ENCODE assay signal across 22 cellular contexts in the genomic region with DNA sequence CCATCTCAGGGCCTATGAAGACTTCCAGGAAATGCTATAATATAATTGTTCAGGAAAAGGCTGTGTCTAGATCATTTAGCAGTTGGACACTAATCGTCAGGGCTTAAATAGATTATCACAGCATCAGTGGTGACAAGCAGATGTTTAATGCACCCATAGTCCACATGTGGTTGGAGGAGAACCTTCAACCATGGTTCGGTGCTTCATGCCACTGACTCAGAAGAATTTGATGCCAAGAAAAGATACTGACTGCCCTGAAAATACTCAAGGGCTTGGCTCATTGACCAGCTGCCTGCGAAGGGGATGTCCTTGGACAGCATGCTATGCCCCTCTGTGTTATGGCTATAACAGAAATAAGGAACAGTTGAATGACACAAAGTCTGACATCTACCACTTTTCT.
DNase-seq lines count a peak whose midpoint lies in the region; ATAC-seq, FAIRE-seq and TF ChIP-seq lines count a peak whose summit lies in the region.
"Had no signal": no experiment of that assay in that cellular context is flagged by ENCODE, and none has a peak within 500 bp of the region (broad histone marks: within the 10 kb centered on the region; RNA-seq: fewer than 3 reads in every experiment).

No MANE protein-coding gene starts in this region.

- 64% methylated on average over 3 of the region's 3 CpGs for WGBS in smooth muscle cell (ENCODE audit: low lambda C conversion rate)
- 82% methylated on average over 3 of the region's 3 CpGs for WGBS in right cardiac atrium

- ATAC-seq in right cardiac atrium = no peak
- ATAC-seq: activated naive CD4-positive, alpha-beta T cell treated with anti-CD3 and anti-CD28 coated beads, Interleukin-2, amount 50 U/mL, for 72 hours; stimulated activated memory B cell treated with anti-CD40 and anti-IgM and Interleukin-4, amounts not matched to agents 10 μg/mL and 1 μg/mL and 100 μg/mL, for 72 hours had no signal

- no peaks in the 10 kb centered on the region for H3K36me3 ChIP-seq in fibroblast of lung (ENCODE audit: control insufficient read depth, insufficient read depth, low read length)
- no peaks in the 10 kb centered on the region for H3K36me3 ChIP-seq in smooth muscle cell (ENCODE audit: low read depth)
- H3K36me3 ChIP-seq: colonic mucosa, left ventricle myocardium inferior, Peyer's patch, vagina, WERI-Rb-1 had no signal

- no peaks in the 10 kb centered on the region for H3K9me3 ChIP-seq in fibroblast of lung (ENCODE audit: control insufficient read depth, insufficient read depth, low read depth, low read length)
- H3K9me3 ChIP-seq in smooth muscle cell (replicated peaks; ENCODE audit: low read depth) = no peaks in the 10 kb centered on the region
- H3K9me3 ChIP-seq in right cardiac atrium (ENCODE audit: control insufficient read depth, low read length) = no peaks in the 10 kb centered on the region
- H3K9me3 ChIP-seq: colonic mucosa, left ventricle myocardium inferior, Peyer's patch, vagina had no signal

- DNase-seq in GM04504 (ENCODE audit: low read depth) = peak; percentile 20
- DNase-seq in RCC 7860 (ENCODE audit: low spot score) = peak; percentile 88
- DNase-seq in fibroblast of lung (ENCODE audit: low read depth in 2 of 2) = peak in 1 of 2 donors; percentile 71
- no peak for DNase-seq in smooth muscle cell (lab: John Stamatoyannopoulos, UW; ENCODE audit: unreplicated experiment)
- DNase-seq in HuH-7 (ENCODE audit: low spot score) = no peak
- no peak for DNase-seq in right cardiac atrium
- no peak for DNase-seq in stimulated activated CD4-positive, alpha-beta T cell treated with anti-CD3 and anti-CD28 coated beads, Interleukin-15, amount 100 ng/mL, for 24 hours
- DNase-seq: colonic mucosa; left ventricle myocardium inferior; midbrain; MM.1S; NCI-H1436; NCI-H510A; Peyer's patch; stimulated activated CD4-positive, alpha-beta T cell treated with anti-CD3 and anti-CD28 coated beads, Interleukin-2, amount 100 ng/mL, for 24 hours; WERI-Rb-1 had no signal

- peaks cover 16% of the 10 kb centered on the region for H3F3A ChIP-seq in smooth muscle cell (ENCODE audit: low read depth)

- H2AFZ ChIP-seq in fibroblast of lung (ENCODE audit: low read length) (no peak overlapping the region), smooth muscle cell (ENCODE audit: low read depth) (no peak overlapping the region)

- H4K20me1 ChIP-seq in fibroblast of lung (ENCODE audit: control insufficient read depth, extremely low read depth, insufficient read depth, low read length) (no peaks in the 10 kb centered on the region), smooth muscle cell (ENCODE audit: low read depth) (no peaks in the 10 kb centered on the region)

- H3K4me2 ChIP-seq in fibroblast of lung (ENCODE audit: extremely low read depth, insufficient read depth, low read length) = no peak overlapping the region
- peak overlapping the region; percentile 20 for H3K4me2 ChIP-seq in smooth muscle cell

- no peak overlapping the region for H3K9ac ChIP-seq in fibroblast of lung (ENCODE audit: insufficient read depth, low read length)
- no peak overlapping the region for H3K9ac ChIP-seq in smooth muscle cell (ENCODE audit: low read depth)

- H3K27me3 ChIP-seq in fibroblast of lung (ENCODE audit: control insufficient read depth, insufficient read depth, low read length) = no peaks in the 10 kb centered on the region
- H3K27me3 ChIP-seq in smooth muscle cell (ENCODE audit: low read depth) = no peaks in the 10 kb centered on the region
- H3K27me3 ChIP-seq in right cardiac atrium (ENCODE audit: control insufficient read depth, insufficient read depth) = no peaks in the 10 kb centered on the region
- H3K27me3 ChIP-seq: colonic mucosa, Peyer's patch, vagina had no signal

- peak; percentile 83 for FAIRE-seq in RCC 7860 (lab: Jason Lieb, UNC)
- FAIRE-seq: endometrium, H1 had no signal

- no peak overlapping the region for H3K4me3 ChIP-seq in fibroblast of lung (replicated peaks in 1 of 4; ENCODE audit: control extremely low read depth in 1 of 4, insufficient read depth in 1 of 4, low read depth in 3 of 4, low read length in 4 of 4)
- no peak overlapping the region for H3K4me3 ChIP-seq in smooth muscle cell
- no peak overlapping the region for H3K4me3 ChIP-seq in right cardiac atrium (ENCODE audit: low read length)
- H3K4me3 ChIP-seq: colonic mucosa, left ventricle myocardium inferior, Peyer's patch, SK-N-MC, vagina had no signal

- H3K4me1 ChIP-seq in fibroblast of lung (ENCODE audit: control insufficient read depth, extremely low read depth, insufficient read depth, low read length) = peaks cover 7% of the 10 kb centered on the region
- H3K4me1 ChIP-seq in smooth muscle cell (ENCODE audit: low read depth) = peaks cover 9% of the 10 kb centered on the region
- H3K4me1 ChIP-seq in right cardiac atrium (ENCODE audit: control insufficient read depth, insufficient read depth, low read length) = no peaks in the 10 kb centered on the region
- H3K4me1 ChIP-seq: colonic mucosa, left ventricle myocardium inferior, Peyer's patch, vagina had no signal

- H3K79me2 ChIP-seq in fibroblast of lung (ENCODE audit: control insufficient read depth, insufficient read depth, low read length) (no peaks in the 10 kb centered on the region), smooth muscle cell (ENCODE audit: low read depth) (no peaks in the 10 kb centered on the region)

- intact Hi-C loops in right cardiac atrium (cut with DNase I) = no loop called here

- peak overlapping the region; percentile 58 for H3K27ac ChIP-seq in fibroblast of lung (ENCODE audit: insufficient read depth, low read length)
- peak overlapping the region; percentile 81 for H3K27ac ChIP-seq in smooth muscle cell (ENCODE audit: low read depth)
- H3K27ac ChIP-seq in right cardiac atrium (ENCODE audit: low read length) = no peak overlapping the region
- H3K27ac ChIP-seq: colonic mucosa, left ventricle myocardium inferior, Peyer's patch, SK-N-MC, vagina, WERI-Rb-1 had no signal

- TF ChIP-seq CTCF in fibroblast of lung (conservative IDR thresholded peaks at IDR 0.05 in 1 of 2, IDR thresholded peaks at IDR 0.05 in 1 of 2; ENCODE audit: low read depth in 1 of 2, low read length in 2 of 2) (no peak), smooth muscle cell (IDR thresholded peaks at IDR 0.05; ENCODE audit: borderline replicate concordance, insufficient read depth, poor library complexity, severe bottlenecking) (no peak)

Comparison
In these comparisons a context has a peak if more than half of its experiments do, and no peak if none do; other contexts are left out.
1. DNase-seq: peak in GM04504 (single experiment) and RCC 7860 (single experiment); none in smooth muscle cell (single experiment), HuH-7 (single experiment), right cardiac atrium (0 of 3) and stimulated activated CD4-positive, alpha-beta T cell treated with anti-CD3 and anti-CD28 coated beads, Interleukin-15, amount 100 ng/mL, for 24 hours (single experiment).